Comparison of ENCODE assay signal across 7 cellular contexts in the genomic region with DNA sequence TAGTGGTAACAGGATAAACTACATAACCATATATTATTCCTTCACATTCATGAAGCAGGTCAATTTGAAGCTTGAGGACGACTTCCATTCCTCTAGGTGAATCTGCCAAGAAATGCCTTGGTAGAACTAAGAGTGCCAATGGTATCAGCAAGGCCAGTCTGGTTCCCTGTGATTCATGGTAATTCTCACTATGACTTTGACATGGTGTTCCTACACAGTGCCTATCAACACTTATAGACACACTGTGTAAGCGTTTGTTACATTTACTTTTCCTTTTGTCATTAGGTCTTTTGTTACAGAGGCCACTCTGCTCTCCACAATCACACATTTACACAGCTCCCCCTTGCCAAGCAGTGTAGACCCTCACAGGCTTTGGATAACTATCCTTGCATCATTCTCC. TPM values are rescaled to one million over a fixed set of nuclear protein-coding genes. Genes with fewer than 3 reads are reported as not detected.
A peak's percentile ranks its signal among the peaks of the same experiment; 100 is the strongest.
DNase-seq lines count a peak whose midpoint lies in the region; ATAC-seq and TF ChIP-seq lines count a peak whose summit lies in the region.
"Not testable (repeated sequence)": the region's sequence is repeated elsewhere in the genome, so short reads cannot be mapped to it uniquely, and the experiment has no call there.

No MANE protein-coding gene starts in this region.

- peaks cover 32% of the 10 kb centered on the region for H3K36me3 ChIP-seq in SK-N-MC (ENCODE audit: insufficient read depth, low read length)

- DNase-seq in Calu3; SK-N-MC (ENCODE audit: low read depth, low spot score); activated CD4-positive, alpha-beta T cell treated with anti-CD3 and anti-CD28 coated beads, Interleukin-2, amount 10 ng/mL, durations not matched to agents 24 days and 14 days; activated T-cell treated with anti-CD3 and anti-CD28 coated beads, Interleukin-2, amount 50 U/mL, for 24 hours; activated naive CD4-positive, alpha-beta T cell treated with anti-CD3 and anti-CD28 coated beads, Interleukin-2, amount 50 U/mL, for 72 hours (ENCODE audit: low spot score in 2 of 2); endothelial cell (ENCODE audit: low spot score); osteocyte (ENCODE audit: extremely low spot score, unreplicated experiment): not testable (repeated sequence)

- CTCF ChIA-PET in Calu3 (lab: Charles Lee), result not testable (repeated sequence)

- H3K27ac Mint-ChIP-seq in Calu3 (ENCODE audit: unreplicated experiment), result peak overlapping the region; percentile 3
- H3K27ac Mint-ChIP-seq in activated CD4-positive, alpha-beta T cell treated with anti-CD3 and anti-CD28 coated beads, Interleukin-2, amount 10 ng/mL, durations not matched to agents 24 days and 14 days, result peak overlapping the region; percentile 72
- peak overlapping the region; percentile 88 for H3K27ac Mint-ChIP-seq in activated T-cell treated with anti-CD3 and anti-CD28 coated beads, Interleukin-2, amount 50 U/mL, for 24 hours
- peak overlapping the region; percentile 80 to 95 for H3K27ac Mint-ChIP-seq in activated naive CD4-positive, alpha-beta T cell treated with anti-CD3 and anti-CD28 coated beads, Interleukin-2, amount 50 U/mL, for 72 hours
- peak overlapping the region; percentile 48 for H3K27ac Mint-ChIP-seq in endothelial cell (ENCODE audit: unreplicated experiment)
- H3K27ac Mint-ChIP-seq in osteocyte (ENCODE audit: unreplicated experiment), result peak overlapping the region; percentile 48

- not testable (repeated sequence) for H3K4me1 Mint-ChIP-seq in Calu3 (ENCODE audit: low read depth, unreplicated experiment); activated CD4-positive, alpha-beta T cell treated with anti-CD3 and anti-CD28 coated beads, Interleukin-2, amount 10 ng/mL, durations not matched to agents 24 days and 14 days; endothelial cell (ENCODE audit: unreplicated experiment); osteocyte (ENCODE audit: unreplicated experiment)
- peaks cover 20% of the 10 kb centered on the region for H3K4me1 Mint-ChIP-seq in activated T-cell treated with anti-CD3 and anti-CD28 coated beads, Interleukin-2, amount 50 U/mL, for 24 hours (ENCODE audit: low read depth)

- peak overlapping the region; percentile 11; the same call in 1 of the 2 replicates for H3K27ac ChIP-seq in SK-N-MC

- peak in 1 of 2 donors; percentile 52 for ATAC-seq in activated naive CD4-positive, alpha-beta T cell treated with anti-CD3 and anti-CD28 coated beads, Interleukin-2, amount 50 U/mL, for 72 hours

- not testable (repeated sequence) for H3K4me3 ChIP-seq in SK-N-MC

- intact Hi-C loops in Calu3 (cut with micrococcal nuclease; ENCODE audit: unreplicated experiment), result loop anchor here (10.0 kb wide), 1 partner anchor 503 kb away; no protein-coding TSS in a partner anchor
- intact Hi-C loops in activated CD4-positive, alpha-beta T cell treated with anti-CD3 and anti-CD28 coated beads, Interleukin-2, amount 10 ng/mL, durations not matched to agents 24 days and 14 days (cut with micrococcal nuclease), result loop anchor here (5.0 kb wide), 1 partner anchor 500 kb away; no protein-coding TSS in a partner anchor

- not testable (repeated sequence) for BruUV-seq in Calu3 (replicated peaks; lab: Mats Ljungman, UMichigan)

- not testable (repeated sequence) for H3K9me3 ChIP-seq in SK-N-MC (ENCODE audit: low read depth, low read length)

- H3K9me3 Mint-ChIP-seq in Calu3 (ENCODE audit: low read depth, unreplicated experiment); activated CD4-positive, alpha-beta T cell treated with anti-CD3 and anti-CD28 coated beads, Interleukin-2, amount 10 ng/mL, durations not matched to agents 24 days and 14 days; activated T-cell treated with anti-CD3 and anti-CD28 coated beads, Interleukin-2, amount 50 U/mL, for 24 hours; activated naive CD4-positive, alpha-beta T cell treated with anti-CD3 and anti-CD28 coated beads, Interleukin-2, amount 50 U/mL, for 72 hours; endothelial cell (ENCODE audit: unreplicated experiment); osteocyte (ENCODE audit: unreplicated experiment): not testable (repeated sequence)

- H3K9ac ChIP-seq in SK-N-MC (ENCODE audit: insufficient read length), result not testable (repeated sequence)

- H3K36me3 Mint-ChIP-seq in Calu3 (ENCODE audit: insufficient read depth, unreplicated experiment), result not testable (repeated sequence)
- peaks cover 42% of the 10 kb centered on the region for H3K36me3 Mint-ChIP-seq in activated CD4-positive, alpha-beta T cell treated with anti-CD3 and anti-CD28 coated beads, Interleukin-2, amount 10 ng/mL, durations not matched to agents 24 days and 14 days (ENCODE audit: low read depth)
- peaks cover 69% of the 10 kb centered on the region for H3K36me3 Mint-ChIP-seq in activated T-cell treated with anti-CD3 and anti-CD28 coated beads, Interleukin-2, amount 50 U/mL, for 24 hours (ENCODE audit: low read depth)
- peaks cover 0 to 11% of the 10 kb centered on the region in 2 donors for H3K36me3 Mint-ChIP-seq in activated naive CD4-positive, alpha-beta T cell treated with anti-CD3 and anti-CD28 coated beads, Interleukin-2, amount 50 U/mL, for 72 hours
- H3K36me3 Mint-ChIP-seq in endothelial cell (ENCODE audit: low read depth, unreplicated experiment) (peaks cover 27% of the 10 kb centered on the region), osteocyte (ENCODE audit: unreplicated experiment) (peaks cover 39% of the 10 kb centered on the region)

- not testable (repeated sequence) for H3K27me3 Mint-ChIP-seq in Calu3 (ENCODE audit: unreplicated experiment); activated CD4-positive, alpha-beta T cell treated with anti-CD3 and anti-CD28 coated beads, Interleukin-2, amount 10 ng/mL, durations not matched to agents 24 days and 14 days; activated T-cell treated with anti-CD3 and anti-CD28 coated beads, Interleukin-2, amount 50 U/mL, for 24 hours; endothelial cell (ENCODE audit: unreplicated experiment); osteocyte (ENCODE audit: unreplicated experiment)

- H3K4me3 Mint-ChIP-seq in Calu3 (ENCODE audit: low read depth, unreplicated experiment); activated CD4-positive, alpha-beta T cell treated with anti-CD3 and anti-CD28 coated beads, Interleukin-2, amount 10 ng/mL, durations not matched to agents 24 days and 14 days; activated T-cell treated with anti-CD3 and anti-CD28 coated beads, Interleukin-2, amount 50 U/mL, for 24 hours; osteocyte (ENCODE audit: unreplicated experiment): not testable (repeated sequence)
- H3K4me3 Mint-ChIP-seq in endothelial cell (ENCODE audit: unreplicated experiment), result peak overlapping the region; percentile 59

- not testable (repeated sequence) for TF ChIP-seq CTCF in Calu3 (IDR thresholded peaks at IDR 0.05; ENCODE audit: unreplicated experiment); endothelial cell (IDR thresholded peaks at IDR 0.05; ENCODE audit: unreplicated experiment); osteocyte (IDR thresholded peaks at IDR 0.05)

RNA-seq across cellular contexts. Expression of gene C17orf58, which starts 34.1 kb away (rescaled TPM):
- total RNA-seq in Calu3 (2022), result 10.3 and 11.8 TPM in 2 replicates
- total RNA-seq in activated CD4-positive, alpha-beta T cell treated with anti-CD3 and anti-CD28 coated beads, Interleukin-2, amount 10 ng/mL, durations not matched to agents 24 days and 14 days, result 26.6 and 28.0 TPM in 2 replicates
- total RNA-seq in activated naive CD4-positive, alpha-beta T cell treated with anti-CD3 and anti-CD28 coated beads, Interleukin-2, amount 50 U/mL, for 72 hours, result 10 to 100 TPM; 12.6 to 17.6 TPM
- 6.7 TPM for total RNA-seq in endothelial cell (ENCODE audit: unreplicated experiment)
- total RNA-seq in osteocyte, result 12.2 TPM in 2 replicates

Comparison
In these comparisons a context has a peak if more than half of its experiments do, and no peak if none do; other contexts are left out.
1. H3K27ac Mint-ChIP-seq: peak in every context shown above with its lines; median percentile 88 in activated T-cell treated with anti-CD3 and anti-CD28 coated beads, Interleukin-2, amount 50 U/mL, for 24 hours; 88 in activated naive CD4-positive, alpha-beta T cell treated with anti-CD3 and anti-CD28 coated beads, Interleukin-2, amount 50 U/mL, for 72 hours; 72 in activated CD4-positive, alpha-beta T cell treated with anti-CD3 and anti-CD28 coated beads, Interleukin-2, amount 10 ng/mL, durations not matched to agents 24 days and 14 days; 48 in endothelial cell; 48 in osteocyte; 3 in Calu3.